ENCODE assay signal across 21 cellular contexts in genomic region chr15:88223099-88223498, GRCh38. TPM values are rescaled to one million over a fixed set of nuclear protein-coding genes. Genes with fewer than 3 reads are reported as not detected.
"Had no signal": no experiment of that assay in that cellular context is flagged by ENCODE, and none has a peak within 500 bp of the region (broad histone marks: within the 10 kb centered on the region; RNA-seq: fewer than 3 reads in every experiment).

No MANE protein-coding gene starts in this region.

- ATAC-seq: Panc1, PC-3 had no signal

- DNase-seq: KBM-7, MV-4-11, NCI-H1048, NCI-H1105, NCI-H1417, NCI-H1436 treated with DMSO at 0.1 percent for 48 hours, NCI-H1694, NCI-H187 treated with DMSO at 0.1 percent for 48 hours, NCI-H2029 treated with DMSO at 0.1 percent for 48 hours, NCI-H2227 treated with DMSO at 0.1 percent for 48 hours, NCI-H524 treated with DMSO at 0.1 percent for 48 hours, NCI-H69, NCI-H774, PC-3, SHP77 had no signal

- H3K27ac ChIP-seq: RWPE1 had no signal

RNA-seq across cellular contexts. Expression of gene NTRK3, which starts 33.4 kb away (rescaled TPM):
- total RNA-seq: HT-29, MCF 10A, NCI-H460, PC-3, SK-MEL-5 had no signal
